ENCODE assay signal across 16 cellular contexts in the genomic region with DNA sequence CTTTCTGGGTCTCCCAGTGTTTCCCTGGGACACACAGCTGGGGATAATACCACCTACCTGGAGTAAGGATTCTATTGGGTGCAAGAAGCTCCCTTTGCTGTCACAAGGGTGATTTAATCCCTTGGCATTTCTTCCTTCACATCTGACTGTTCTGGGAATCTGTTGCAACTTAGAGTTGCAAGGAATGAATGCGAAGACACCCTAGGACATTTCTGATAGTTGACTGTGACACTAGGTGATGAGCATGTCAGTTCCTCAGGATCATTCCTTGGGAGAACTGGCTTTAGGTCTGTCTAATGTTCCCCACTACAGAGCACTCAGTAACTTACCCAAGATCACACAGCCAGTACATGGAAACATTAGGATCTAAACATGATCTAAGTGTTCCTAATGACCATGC.
DNase-seq lines count a peak whose midpoint lies in the region; ATAC-seq, FAIRE-seq and TF ChIP-seq lines count a peak whose summit lies in the region.
"Had no signal": no experiment of that assay in that cellular context is flagged by ENCODE, and none has a peak within 500 bp of the region (broad histone marks: within the 10 kb centered on the region; RNA-seq: fewer than 3 reads in every experiment).

No MANE protein-coding gene starts in this region.

- ATAC-seq in RWPE2 (ENCODE audit: low read depth), result no peak
- no peak for ATAC-seq in CD8-positive, alpha-beta T cell

- H2BK120ac ChIP-seq in H1 (replicated peaks; ENCODE audit: low read depth, low read length), result no peak overlapping the region

- FAIRE-seq in H1 (lab: Jason Lieb, UNC), result no peak
- FAIRE-seq: GM12892, GM18507 had no signal

- TF ChIP-seq EP300 in H1 (IDR thresholded peaks at IDR 0.05; ENCODE audit: borderline replicate concordance in 1 of 2, low read depth in 2 of 2, low read length in 2 of 2), result no peak

- no peak overlapping the region for H3K9ac ChIP-seq in H1 (replicated peaks in 1 of 4; ENCODE audit: extremely low read depth in 1 of 4, low read depth in 3 of 4, low read length in 3 of 4)
- H3K9ac ChIP-seq in smooth muscle cell (ENCODE audit: low read depth), result no peak overlapping the region
- no peak overlapping the region for H3K9ac ChIP-seq in colonic mucosa (ENCODE audit: low read depth in 2 of 2, low read length in 2 of 2)
- H3K9ac ChIP-seq: BLaER1 had no signal

- no peak overlapping the region for H2BK15ac ChIP-seq in H1 (ENCODE audit: low read length)

- peak overlapping the region; percentile 21 for H4K91ac ChIP-seq in H1 (replicated peaks; ENCODE audit: insufficient read length, low read length)

- H3K4ac ChIP-seq in H1 (replicated peaks; ENCODE audit: insufficient read length, low read depth, low read length), result no peak overlapping the region

- H3K27ac ChIP-seq in RWPE2 (ENCODE audit: poor library complexity, severe bottlenecking) (peak overlapping the region; percentile 46), H1 (ENCODE audit: low read depth, low read length) (no peak overlapping the region), smooth muscle cell (ENCODE audit: low read depth) (no peak overlapping the region), colonic mucosa (no peak overlapping the region)
- no peak overlapping the region for H3K27ac ChIP-seq in CD8-positive, alpha-beta T cell (ENCODE audit: low read depth, low read length)
- H3K27ac ChIP-seq: BLaER1, HL-60 had no signal

- no peak overlapping the region for H2AFZ ChIP-seq in H1 (ENCODE audit: low read length)
- no peak overlapping the region for H2AFZ ChIP-seq in smooth muscle cell (ENCODE audit: low read depth)
- H2AFZ ChIP-seq: GM23338 had no signal

- H3K4me1 ChIP-seq in RWPE2 (ENCODE audit: insufficient read depth, poor library complexity, severe bottlenecking) (peaks cover 20% of the 10 kb centered on the region), H1 (replicated peaks in 1 of 4; ENCODE audit: control insufficient read depth in 3 of 4, insufficient read depth in 4 of 4, low read length in 3 of 4) (peaks cover 0 to 12% (median 3%) of the 10 kb centered on the region in 4 experiments; a peak in 2 of 7 replicates), smooth muscle cell (ENCODE audit: low read depth) (peaks cover 5% of the 10 kb centered on the region), colonic mucosa (no peaks in the 10 kb centered on the region)
- no peaks in the 10 kb centered on the region for H3K4me1 ChIP-seq in CD8-positive, alpha-beta T cell (ENCODE audit: insufficient read depth, low read length)
- H3K4me1 ChIP-seq: BLaER1 had no signal

- H4K20me1 ChIP-seq in H1 (replicated peaks in 1 of 2; ENCODE audit: control insufficient read depth in 1 of 2, insufficient read depth in 2 of 2, low read length in 2 of 2) (no peaks in the 10 kb centered on the region), smooth muscle cell (ENCODE audit: low read depth) (no peaks in the 10 kb centered on the region)
- H4K20me1 ChIP-seq: BLaER1 had no signal

- no peak for TF ChIP-seq POLR2A in H1 (IDR thresholded peaks at IDR 0.05; ENCODE audit: control extremely low read depth in 1 of 2, low read depth in 2 of 2, low read length in 2 of 2)

- 87% methylated on average over 1 of the region's 1 CpG; no CpG with 5 or more reads in 1 of the 2 experiments for whole genome bisulfite sequencing in H1 (ENCODE audit: extremely low coverage in 1 of 2, insufficient coverage in 1 of 2, insufficient read length in 1 of 2, insufficient replicate concordance in 2 of 2, low coverage in 1 of 2, low lambda C conversion rate in 2 of 2, missing lambda C conversion rate in 1 of 2), 2 experiments
- 96% methylated on average over 1 of the region's 1 CpG for WGBS in smooth muscle cell (ENCODE audit: low lambda C conversion rate)

- POLR2A ChIA-PET in H1 (lab: Charles Lee; ENCODE audit: partially characterized antibody), result no interaction called here
- POLR2A ChIA-PET in CD8-positive, alpha-beta T cell (lab: Charles Lee), result no interaction called here

- H2BK5ac ChIP-seq in H1 (ENCODE audit: low read depth, low read length), result no peak overlapping the region; the same call in 1 of the 2 replicates

- peaks cover 48% of the 10 kb centered on the region for H3K4me1 Mint-ChIP-seq in Calu3 (ENCODE audit: low read depth, unreplicated experiment)
- no peaks in the 10 kb centered on the region for H3K4me1 Mint-ChIP-seq in CD8-positive, alpha-beta T cell (ENCODE audit: low read depth)
- H3K4me1 Mint-ChIP-seq: CD14-positive monocyte; CD4-positive, alpha-beta memory T cell had no signal

- CTCF ChIA-PET in Calu3 (lab: Charles Lee) (interaction anchor here (1.2 kb wide), 1 partner anchor 11 kb away, joined by 6 read pairs; no protein-coding TSS in a partner anchor), H1 (lab: Charles Lee; ENCODE audit: partially characterized antibody) (interaction anchor here (1.4 kb wide), 1 partner anchor 138 kb away, joined by 5 read pairs; no protein-coding TSS in a partner anchor)
- CTCF ChIA-PET in CD8-positive, alpha-beta T cell (lab: Charles Lee), result no interaction called here

- no peaks in the 10 kb centered on the region for H3K23me2 ChIP-seq in H1 (ENCODE audit: low read depth, low read length)

- H4K8ac ChIP-seq in H1 (ENCODE audit: extremely low read depth, insufficient read depth, low read length), result no peak overlapping the region

- no peak overlapping the region for H2BK20ac ChIP-seq in H1 (ENCODE audit: low read length)

- DNase-seq in Calu3 (no peak), RWPE2 (ENCODE audit: low spot score) (no peak), H1 (ENCODE audit: low read depth in 1 of 2, low spot score in 2 of 2) (no peak), smooth muscle cell (lab: John Stamatoyannopoulos, UW; ENCODE audit: unreplicated experiment) (no peak), colonic mucosa (no peak), head of caudate nucleus (no peak)
- no peak for DNase-seq in CD8-positive, alpha-beta T cell
- DNase-seq: 8988T; CD4-positive, alpha-beta memory T cell; GDM1 had no signal

- H3K4me2 ChIP-seq in H1 (ENCODE audit: insufficient read depth in 1 of 2, low read depth in 2 of 2, low read length in 2 of 2) (peak overlapping the region in 1 of 2 experiments; percentile 24; a peak in 1 of 4 replicates), smooth muscle cell (peak overlapping the region; percentile 19)
- H3K4me2 ChIP-seq: BLaER1 had no signal

- no peak overlapping the region for H2BK12ac ChIP-seq in H1 (ENCODE audit: low read depth, low read length)

- no peaks in the 10 kb centered on the region for H3K9me3 ChIP-seq in RWPE2 (ENCODE audit: severe bottlenecking)
- no peaks in the 10 kb centered on the region for H3K9me3 ChIP-seq in H1 (ENCODE audit: insufficient read depth in 2 of 2, low read depth in 1 of 2, low read length in 1 of 2)
- no peaks in the 10 kb centered on the region for H3K9me3 ChIP-seq in smooth muscle cell (replicated peaks; ENCODE audit: low read depth)
- no peaks in the 10 kb centered on the region for H3K9me3 ChIP-seq in colonic mucosa
- no peaks in the 10 kb centered on the region for H3K9me3 ChIP-seq in CD8-positive, alpha-beta T cell (ENCODE audit: low read length)
- H3K9me3 ChIP-seq: BLaER1 had no signal

- no peaks in the 10 kb centered on the region for H3K9me3 Mint-ChIP-seq in Calu3 (ENCODE audit: low read depth, unreplicated experiment)
- no peaks in the 10 kb centered on the region for H3K9me3 Mint-ChIP-seq in CD8-positive, alpha-beta T cell
- H3K9me3 Mint-ChIP-seq: GM23338 had no signal

- intact Hi-C loops in Calu3 (cut with micrococcal nuclease; ENCODE audit: unreplicated experiment), result no loop called here
- intact Hi-C loops in colonic mucosa (cut with DNase I), result no loop called here
- intact Hi-C loops in head of caudate nucleus (cut with DNase I), result no loop called here
- intact Hi-C loops in CD8-positive, alpha-beta T cell (cut with DNase I, micrococcal nuclease), result no loop called here

- H3K27ac Mint-ChIP-seq in Calu3 (ENCODE audit: unreplicated experiment), result peak overlapping the region; percentile 98
- H3K27ac Mint-ChIP-seq in CD8-positive, alpha-beta T cell, result no peak overlapping the region
- H3K27ac Mint-ChIP-seq: CD14-positive monocyte; CD4-positive, alpha-beta memory T cell had no signal

- H3K36me3 Mint-ChIP-seq in Calu3 (ENCODE audit: insufficient read depth, unreplicated experiment), result peaks cover 6% of the 10 kb centered on the region
- no peaks in the 10 kb centered on the region for H3K36me3 Mint-ChIP-seq in CD8-positive, alpha-beta T cell
- H3K36me3 Mint-ChIP-seq: CD14-positive monocyte; CD4-positive, alpha-beta memory T cell had no signal

- no peaks in the 10 kb centered on the region for H3K27me3 Mint-ChIP-seq in Calu3 (ENCODE audit: unreplicated experiment)
- H3K27me3 Mint-ChIP-seq in CD8-positive, alpha-beta T cell (ENCODE audit: low read depth), result no peaks in the 10 kb centered on the region
- H3K27me3 Mint-ChIP-seq: CD4-positive, alpha-beta memory T cell had no signal

- H3K79me1 ChIP-seq in H1 (ENCODE audit: low read depth, low read length), result no peaks in the 10 kb centered on the region

- H3K23ac ChIP-seq in H1 (ENCODE audit: insufficient read length), result no peak overlapping the region

- H3F3A ChIP-seq in smooth muscle cell (ENCODE audit: low read depth), result no peaks in the 10 kb centered on the region

- no peak overlapping the region for H2AK5ac ChIP-seq in H1 (ENCODE audit: low read depth, low read length)

- H3K36me3 ChIP-seq in RWPE2 (ENCODE audit: low read depth) (no peaks in the 10 kb centered on the region), H1 (ENCODE audit: control insufficient read depth in 2 of 4, insufficient read depth in 4 of 4, low read length in 3 of 4) (no peaks in the 10 kb centered on the region), smooth muscle cell (ENCODE audit: low read depth) (no peaks in the 10 kb centered on the region), colonic mucosa (no peaks in the 10 kb centered on the region)
- H3K36me3 ChIP-seq in CD8-positive, alpha-beta T cell (ENCODE audit: insufficient read depth, low read length), result no peaks in the 10 kb centered on the region
- H3K36me3 ChIP-seq: BLaER1 had no signal

- H3K4me3 Mint-ChIP-seq in Calu3 (ENCODE audit: low read depth, unreplicated experiment), result peak overlapping the region; percentile 56
- H3K4me3 Mint-ChIP-seq in CD8-positive, alpha-beta T cell, result no peak overlapping the region
- H3K4me3 Mint-ChIP-seq: CD14-positive monocyte; CD4-positive, alpha-beta memory T cell; GM23338 had no signal

- H3K14ac ChIP-seq in H1 (ENCODE audit: insufficient read length), result no peak overlapping the region

- no peak overlapping the region for H3K4me3 ChIP-seq in RWPE2 (ENCODE audit: severe bottlenecking)
- no peak overlapping the region for H3K4me3 ChIP-seq in H1 (ENCODE audit: extremely low read depth in 1 of 4, insufficient read depth in 2 of 4, low read depth in 3 of 4, low read length in 4 of 4)
- no peak overlapping the region for H3K4me3 ChIP-seq in smooth muscle cell
- H3K4me3 ChIP-seq in colonic mucosa, result no peak overlapping the region
- no peak overlapping the region for H3K4me3 ChIP-seq in CD8-positive, alpha-beta T cell (ENCODE audit: low read depth, low read length)
- H3K4me3 ChIP-seq: BLaER1, GM23338 had no signal

- no peaks in the 10 kb centered on the region for H3K27me3 ChIP-seq in RWPE2 (ENCODE audit: insufficient read depth, poor library complexity, severe bottlenecking)
- no peaks in the 10 kb centered on the region for H3K27me3 ChIP-seq in H1 (replicated peaks in 1 of 4; ENCODE audit: control insufficient read depth in 3 of 4, extremely low read depth in 1 of 4, insufficient read depth in 3 of 4, low read length in 3 of 4)
- H3K27me3 ChIP-seq in smooth muscle cell (ENCODE audit: low read depth), result no peaks in the 10 kb centered on the region
- no peaks in the 10 kb centered on the region for H3K27me3 ChIP-seq in colonic mucosa
- no peaks in the 10 kb centered on the region for H3K27me3 ChIP-seq in CD8-positive, alpha-beta T cell (ENCODE audit: insufficient read depth, low read length)
- H3K27me3 ChIP-seq: BLaER1 had no signal

- H3K79me2 ChIP-seq in H1 (ENCODE audit: control insufficient read depth in 1 of 2, insufficient read depth in 2 of 2, low read length in 2 of 2), result no peaks in the 10 kb centered on the region
- no peaks in the 10 kb centered on the region for H3K79me2 ChIP-seq in smooth muscle cell (ENCODE audit: low read depth)

- no peak overlapping the region for H4K5ac ChIP-seq in H1 (ENCODE audit: insufficient read length, low read depth, low read length)

- no peak for TF ChIP-seq RAD21 in H1 (IDR thresholded peaks at IDR 0.05 in 1 of 2, conservative IDR thresholded peaks at IDR 0.05 in 1 of 2; ENCODE audit: low read depth in 2 of 2, low read length in 2 of 2)

- TF ChIP-seq CTCF in Calu3 (IDR thresholded peaks at IDR 0.05; ENCODE audit: unreplicated experiment), result no peak
- no peak for TF ChIP-seq CTCF in RWPE2 (IDR thresholded peaks at IDR 0.05; ENCODE audit: poor library complexity, severe bottlenecking)
- no peak for TF ChIP-seq CTCF in H1 (IDR thresholded peaks at IDR 0.05; ENCODE audit: control extremely low read depth in 1 of 3, insufficient read depth in 1 of 3, low read depth in 1 of 3, low read length in 3 of 3)
- no peak for TF ChIP-seq CTCF in smooth muscle cell (IDR thresholded peaks at IDR 0.05; ENCODE audit: borderline replicate concordance, insufficient read depth, poor library complexity, severe bottlenecking)
- TF ChIP-seq CTCF in colonic mucosa (IDR thresholded peaks at IDR 0.05), result no peak
- no peak for TF ChIP-seq CTCF in CD8-positive, alpha-beta T cell (IDR thresholded peaks at IDR 0.05)

- no peak overlapping the region for H3K56ac ChIP-seq in H1 (replicated peaks; ENCODE audit: insufficient read length, low read depth, low read length)

- no TSS peak for BruUV-seq in Calu3 (replicated peaks; lab: Mats Ljungman, UMichigan)

- no peak overlapping the region for H3K18ac ChIP-seq in H1 (ENCODE audit: extremely low read depth, low read length)
